Comparison of ENCODE assay signal across 24 cellular contexts in the genomic region with DNA sequence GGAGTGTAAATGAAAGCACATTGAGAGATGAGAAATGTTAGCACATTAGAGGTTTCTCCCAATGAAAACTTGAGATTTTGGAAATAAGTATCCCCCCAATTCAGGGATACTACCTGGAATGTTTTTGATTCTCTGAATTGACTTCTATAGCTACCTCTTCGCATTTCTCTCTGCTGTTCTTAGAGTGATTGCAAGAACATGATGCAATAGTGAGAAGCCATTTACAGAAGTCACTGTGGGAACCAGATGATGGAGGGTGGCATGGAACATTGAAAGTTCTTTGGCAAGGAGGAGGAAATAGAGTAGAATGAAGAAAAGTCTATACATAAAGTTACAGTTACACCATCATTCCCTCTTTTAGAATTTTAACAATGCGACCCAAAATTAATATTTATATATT. TPM values are rescaled to one million over a fixed set of nuclear protein-coding genes. Genes with fewer than 3 reads are reported as not detected.
"Had no signal": no experiment of that assay in that cellular context is flagged by ENCODE, and none has a peak within 500 bp of the region (broad histone marks: within the 10 kb centered on the region; RNA-seq: fewer than 3 reads in every experiment).

No MANE protein-coding gene starts in this region.

- H3K27ac ChIP-seq: brain microvascular endothelial cell, cardiac muscle cell, SJCRH30, WERI-Rb-1 had no signal

- H3K9ac ChIP-seq: SK-N-SH had no signal

- H3K4me3 ChIP-seq: cardiac muscle cell, SJCRH30 had no signal

- H3K36me3 ChIP-seq: brain microvascular endothelial cell, cardiac muscle cell, SJCRH30, WERI-Rb-1 had no signal

- H3K4me2 ChIP-seq: SK-N-SH had no signal

- H3K4me1 ChIP-seq: SJCRH30 had no signal

- ATAC-seq: activated CD4-positive, alpha-beta T cell treated with anti-CD3 and anti-CD28 coated beads for 36 hours; activated T-helper 17 cell treated with anti-CD3 and anti-CD28 coated beads, Interleukin-2, amount 50 U/mL, for 72 hours had no signal

- DNase-seq: activated CD4-positive, alpha-beta memory T cell treated with anti-CD3 and anti-CD28 coated beads, Interleukin-2, amount 10 ng/mL, durations not matched to agents 7 days and 5 days; activated CD4-positive, alpha-beta T cell treated with anti-CD3 and anti-CD28 coated beads for 36 hours; activated CD4-positive, alpha-beta T cell treated with anti-CD3 and anti-CD28 coated beads, Interleukin-2, amount 50 U/mL, for 1 hour; activated gamma-delta T cell; activated naive CD4-positive, alpha-beta T cell treated with anti-CD3 and anti-CD28 coated beads for 36 hours; activated T-cell treated with anti-CD3 and anti-CD28 coated beads for 4 hours; activated T-cell treated with anti-CD3 and anti-CD28 coated beads, Interleukin-2, amount 50 U/mL, for 48 hours; brain microvascular endothelial cell; Karpas-422; MM.1S; NCI-H1092 treated with DMSO at 0.1 percent for 48 hours; NCI-H1436; NCI-H1694 treated with DMSO at 0.1 percent for 48 hours; NCI-H2029 treated with DMSO at 0.1 percent for 48 hours; NCI-H510A treated with DMSO at 0.1 percent for 48 hours; NCI-H69; SJCRH30; SK-N-SH; T-helper 1 cell; WERI-Rb-1 had no signal

- H3K27me3 ChIP-seq: brain microvascular endothelial cell, SJCRH30 had no signal

RNA-seq across cellular contexts. Expression of a gene that starts 9.2 kb away (rescaled TPM):
- total RNA-seq: activated CD4-positive, alpha-beta memory T cell treated with anti-CD3 and anti-CD28 coated beads, Interleukin-2, amount 10 ng/mL, durations not matched to agents 7 days and 5 days; activated CD8-positive, alpha-beta memory T cell treated with anti-CD3 and anti-CD28 coated beads for 36 hours; T-helper 2 cell treated with Interferon-gamma antibody and Interleukin-4, amounts not matched to agents 100 ng/mL and 5 ng/mL, for 36 hours had no signal
